ENCODE assay signal across 31 cellular contexts in the genomic region with DNA sequence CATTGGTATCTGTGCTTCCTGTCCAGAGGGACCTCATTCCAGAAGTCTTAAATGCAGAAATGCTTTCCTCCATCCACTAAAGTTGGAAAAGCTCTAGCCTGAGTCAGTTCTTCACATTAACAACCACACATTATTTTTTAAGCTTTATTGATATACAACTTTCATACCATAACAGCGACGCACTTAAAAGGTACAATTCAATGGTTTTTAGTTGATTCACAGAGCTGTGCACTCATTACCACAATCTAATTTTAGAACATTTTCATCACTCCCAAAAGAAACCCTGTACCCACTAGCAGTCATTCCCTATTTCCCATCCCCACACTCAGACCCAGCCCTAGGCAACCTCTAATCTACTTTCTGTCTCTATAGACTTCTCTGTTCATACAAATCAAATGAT. TPM values are rescaled to one million over a fixed set of nuclear protein-coding genes. Genes with fewer than 3 reads are reported as not detected.
"Had no signal": no experiment of that assay in that cellular context is flagged by ENCODE, and none has a peak within 500 bp of the region (broad histone marks: within the 10 kb centered on the region; RNA-seq: fewer than 3 reads in every experiment).

No MANE protein-coding gene starts in this region.

- H3K4me1 Mint-ChIP-seq: activated B cell treated with CpG ODN at 0.5 μM for 24 hours; activated CD4-positive, alpha-beta T cell treated with anti-CD3 and anti-CD28 coated beads, Interleukin-2, amount 10 ng/mL, durations not matched to agents 24 days and 14 days; activated naive CD4-positive, alpha-beta T cell treated with anti-CD3 and anti-CD28 coated beads, Interleukin-2, amount 10 ng/mL, durations not matched to agents 7 days and 5 days; activated naive CD4-positive, alpha-beta T cell treated with anti-CD3 and anti-CD28 coated beads, Interleukin-2, amount 50 U/mL, for 24 hours; activated naive CD8-positive, alpha-beta T cell treated with anti-CD3 and anti-CD28 coated beads for 36 hours had no signal

- ATAC-seq: activated CD8-positive, alpha-beta T cell treated with anti-CD3 and anti-CD28 coated beads for 36 hours; activated T-cell treated with anti-CD3 and anti-CD28 coated beads, Interleukin-2, amount 50 U/mL, for 4 hours; activated T-cell treated with anti-CD3 and anti-CD28 coated beads, Interleukin-2, amount 50 U/mL, for 72 hours; body of pancreas had no signal

- H3K36me3 Mint-ChIP-seq: activated CD4-positive, alpha-beta memory T cell treated with anti-CD3 and anti-CD28 coated beads for 36 hours; activated naive CD4-positive, alpha-beta T cell treated with anti-CD3 and anti-CD28 coated beads, Interleukin-2, amount 10 ng/mL, durations not matched to agents 7 days and 5 days; activated naive CD4-positive, alpha-beta T cell treated with anti-CD3 and anti-CD28 coated beads, Interleukin-2, amount 50 U/mL, for 24 hours; activated naive CD8-positive, alpha-beta T cell treated with anti-CD3 and anti-CD28 coated beads for 36 hours had no signal

- H3K4me3 Mint-ChIP-seq: activated B cell treated with CpG ODN at 0.5 μM for 24 hours; activated CD4-positive, alpha-beta memory T cell treated with anti-CD3 and anti-CD28 coated beads for 36 hours; activated CD4-positive, alpha-beta T cell treated with anti-CD3 and anti-CD28 coated beads, Interleukin-2, amount 10 ng/mL, durations not matched to agents 24 days and 14 days; activated CD8-positive, alpha-beta T cell treated with anti-CD3 and anti-CD28 coated beads for 36 hours; activated naive CD4-positive, alpha-beta T cell treated with anti-CD3 and anti-CD28 coated beads, Interleukin-2, amount 10 ng/mL, durations not matched to agents 7 days and 5 days; activated naive CD4-positive, alpha-beta T cell treated with anti-CD3 and anti-CD28 coated beads, Interleukin-2, amount 50 U/mL, for 24 hours; activated naive CD8-positive, alpha-beta T cell treated with anti-CD3 and anti-CD28 coated beads for 36 hours; activated T-cell treated with anti-CD3 and anti-CD28 coated beads, Interleukin-2, amount 50 U/mL, for 4 hours; activated T-cell treated with anti-CD3 and anti-CD28 coated beads, Interleukin-2, amount 50 U/mL, for 72 hours; T-helper 1 cell treated with Interleukin-12 subunit alpha and Interleukin-12 subunit beta and Interleukin-4 antibody, amounts not matched to agents 30 μg/mL and 1 μg/mL, for 36 hours; T-helper 2 cell treated with Interferon-gamma antibody and Interleukin-4, amounts not matched to agents 5 μg/mL and 100 μg/mL, for 36 hours had no signal

- H3K27ac Mint-ChIP-seq: activated B cell treated with CpG ODN at 0.5 μM for 24 hours; activated CD4-positive, alpha-beta memory T cell treated with anti-CD3 and anti-CD28 coated beads for 36 hours; activated CD4-positive, alpha-beta T cell treated with anti-CD3 and anti-CD28 coated beads, Interleukin-2, amount 10 ng/mL, durations not matched to agents 24 days and 14 days; activated CD8-positive, alpha-beta T cell treated with anti-CD3 and anti-CD28 coated beads for 36 hours; activated naive CD4-positive, alpha-beta T cell treated with anti-CD3 and anti-CD28 coated beads, Interleukin-2, amount 10 ng/mL, durations not matched to agents 7 days and 5 days; activated naive CD4-positive, alpha-beta T cell treated with anti-CD3 and anti-CD28 coated beads, Interleukin-2, amount 50 U/mL, for 24 hours; activated naive CD8-positive, alpha-beta T cell treated with anti-CD3 and anti-CD28 coated beads for 36 hours; activated T-cell treated with anti-CD3 and anti-CD28 coated beads, Interleukin-2, amount 50 U/mL, for 72 hours; activated T-helper 2 cell treated with anti-CD3 and anti-CD28 coated beads, Interferon-gamma antibody, Interleukin-2, Interleukin-4, amounts not matched to agents 10 μg/mL and 5 μg/mL and 100 μg/mL, durations not matched to agents 14 hours and 24 hours and 36 hours; T-helper 1 cell treated with Interleukin-12 subunit alpha and Interleukin-12 subunit beta and Interleukin-4 antibody, amounts not matched to agents 30 μg/mL and 1 μg/mL, for 36 hours; T-helper 2 cell treated with Interferon-gamma antibody and Interleukin-4, amounts not matched to agents 5 μg/mL and 100 μg/mL, for 36 hours had no signal

- H3K27me3 Mint-ChIP-seq: activated B cell treated with CpG ODN at 0.5 μM for 24 hours; activated CD4-positive, alpha-beta memory T cell treated with anti-CD3 and anti-CD28 coated beads for 36 hours; activated CD4-positive, alpha-beta T cell treated with anti-CD3 and anti-CD28 coated beads, Interleukin-2, amount 10 ng/mL, durations not matched to agents 24 days and 14 days; activated naive CD4-positive, alpha-beta T cell treated with anti-CD3 and anti-CD28 coated beads, Interleukin-2, amount 10 ng/mL, durations not matched to agents 7 days and 5 days; activated naive CD4-positive, alpha-beta T cell treated with anti-CD3 and anti-CD28 coated beads, Interleukin-2, amount 50 U/mL, for 24 hours had no signal

- H3K9me3 Mint-ChIP-seq: activated B cell treated with CpG ODN at 0.5 μM for 24 hours; activated CD4-positive, alpha-beta memory T cell treated with anti-CD3 and anti-CD28 coated beads for 36 hours; activated CD4-positive, alpha-beta T cell treated with anti-CD3 and anti-CD28 coated beads, Interleukin-2, amount 10 ng/mL, durations not matched to agents 24 days and 14 days; activated CD8-positive, alpha-beta T cell treated with anti-CD3 and anti-CD28 coated beads for 36 hours; activated naive CD4-positive, alpha-beta T cell treated with anti-CD3 and anti-CD28 coated beads, Interleukin-2, amount 10 ng/mL, durations not matched to agents 7 days and 5 days; activated naive CD4-positive, alpha-beta T cell treated with anti-CD3 and anti-CD28 coated beads, Interleukin-2, amount 50 U/mL, for 24 hours; activated naive CD8-positive, alpha-beta T cell treated with anti-CD3 and anti-CD28 coated beads for 36 hours; activated T-cell treated with anti-CD3 and anti-CD28 coated beads, Interleukin-2, amount 50 U/mL, for 4 hours; activated T-cell treated with anti-CD3 and anti-CD28 coated beads, Interleukin-2, amount 50 U/mL, for 72 hours; activated T-helper 2 cell treated with anti-CD3 and anti-CD28 coated beads, Interferon-gamma antibody, Interleukin-2, Interleukin-4, amounts not matched to agents 10 μg/mL and 5 μg/mL and 100 μg/mL, durations not matched to agents 14 hours and 24 hours and 36 hours; T-helper 1 cell treated with Interleukin-12 subunit alpha and Interleukin-12 subunit beta and Interleukin-4 antibody, amounts not matched to agents 30 μg/mL and 1 μg/mL, for 36 hours; T-helper 2 cell treated with Interferon-gamma antibody and Interleukin-4, amounts not matched to agents 5 μg/mL and 100 μg/mL, for 36 hours had no signal

- DNase-seq: activated B cell treated with CpG ODN at 0.5 μM for 24 hours; activated CD4-positive, alpha-beta memory T cell treated with anti-CD3 and anti-CD28 coated beads for 36 hours; activated CD4-positive, alpha-beta T cell treated with anti-CD3 and anti-CD28 coated beads for 4 hours; activated CD4-positive, alpha-beta T cell treated with anti-CD3 and anti-CD28 coated beads, Interleukin-2, amount 10 ng/mL, durations not matched to agents 24 days and 14 days; activated CD4-positive, alpha-beta T cell treated with anti-CD3 and anti-CD28 coated beads, Interleukin-2, amount 50 U/mL, for 1 hour; activated CD4-positive, alpha-beta T cell treated with anti-CD3 and anti-CD28 coated beads, Interleukin-2, amount 50 U/mL, for 4 hours; activated CD4-positive, CD25-positive, alpha-beta regulatory T cell treated with anti-CD3 and anti-CD28 coated beads, Interleukin-2, amount 50 U/mL, for 72 hours; activated CD8-positive, alpha-beta memory T cell treated with anti-CD3 and anti-CD28 coated beads, Interleukin-2, amount 50 U/mL, for 4 hours; activated CD8-positive, alpha-beta T cell treated with anti-CD3 and anti-CD28 coated beads for 36 hours; activated effector memory CD4-positive, alpha-beta T cell treated with Interleukin-2 at 50 U/mL for 16 hours; activated gamma-delta T cell; activated naive CD4-positive, alpha-beta T cell treated with anti-CD3 and anti-CD28 coated beads, Interleukin-2, amount 10 ng/mL, durations not matched to agents 7 days and 5 days; activated naive CD4-positive, alpha-beta T cell treated with Interleukin-2 at 50 U/mL for 16 hours; activated naive CD8-positive, alpha-beta T cell treated with anti-CD3 and anti-CD28 coated beads for 36 hours; activated T-cell treated with anti-CD3 and anti-CD28 coated beads for 4 hours; activated T-cell treated with anti-CD3 and anti-CD28 coated beads, Interleukin-2, amount 50 U/mL, for 1 hour; activated T-cell treated with anti-CD3 and anti-CD28 coated beads, Interleukin-2, amount 50 U/mL, for 4 hours; activated T-cell treated with anti-CD3 and anti-CD28 coated beads, Interleukin-2, amount 50 U/mL, for 72 hours; adrenal gland; amniotic stem cell; aorta; body of pancreas; brain microvascular endothelial cell; central memory CD4-positive, alpha-beta T cell; T-helper 1 cell; T-helper 2 cell; T-helper 9 cell had no signal

RNA-seq across cellular contexts. Expression of gene GALNT18, which starts 27.6 kb away (rescaled TPM):
- total RNA-seq: activated B cell treated with CpG ODN at 0.5 μM for 24 hours had no signal
